ENCODE assay signal across 21 cellular contexts in the genomic region with DNA sequence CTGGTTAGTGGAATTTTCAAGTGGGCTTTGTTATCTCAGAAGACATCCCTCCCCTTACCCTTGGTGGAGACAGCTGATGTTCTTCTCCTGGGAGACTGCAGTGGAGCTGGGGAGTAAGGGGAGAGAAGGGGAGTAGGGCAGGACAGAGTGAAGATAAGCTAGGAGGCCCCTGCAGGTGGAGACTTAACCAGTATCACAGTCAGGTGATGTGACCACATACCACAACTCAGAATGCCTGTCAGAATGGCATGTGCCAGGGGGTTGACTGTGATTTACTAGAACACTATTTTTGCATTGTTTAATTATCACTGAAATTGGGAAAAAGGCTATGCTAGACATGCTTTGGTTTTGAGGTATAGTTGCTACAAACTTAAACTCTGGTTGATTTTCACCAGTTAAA.
"Had no signal": no experiment of that assay in that cellular context is flagged by ENCODE, and none has a peak within 500 bp of the region (broad histone marks: within the 10 kb centered on the region; RNA-seq: fewer than 3 reads in every experiment).

No MANE protein-coding gene starts in this region.

- H3K4me3 ChIP-seq: coronary artery, gastrocnemius medialis, heart left ventricle, pancreas, upper lobe of right lung had no signal

- H3K4me1 ChIP-seq: pancreas, upper lobe of right lung had no signal

- DNase-seq: activated CD4-positive, alpha-beta T cell treated with anti-CD3 and anti-CD28 coated beads for 48 hours; activated CD8-positive, alpha-beta memory T cell treated with anti-CD3 and anti-CD28 coated beads, Interleukin-2, amount 50 U/mL, for 4 hours; activated gamma-delta T cell; activated T-cell treated with anti-CD3 and anti-CD28 coated beads, Interleukin-2, amount 50 U/mL, for 72 hours; gastrocnemius medialis; heart left ventricle; immature natural killer cell; natural killer cell; pancreas; stimulated activated CD4-positive, alpha-beta T cell treated with anti-CD3 and anti-CD28 coated beads, Interleukin-4, amount 100 ng/mL, for 24 hours; upper lobe of right lung had no signal

- H3K27me3 Mint-ChIP-seq: activated naive CD8-positive, alpha-beta T cell; brain; central memory CD8-positive, alpha-beta T cell had no signal

- H3K27ac ChIP-seq: coronary artery, heart left ventricle, neutrophil, pancreas, upper lobe of right lung had no signal

- H3K9me3 Mint-ChIP-seq: brain; immature natural killer cell; natural killer cell; stimulated activated effector memory CD8-positive, alpha-beta T cell treated with anti-CD3 and anti-CD28 coated beads, Interleukin-12 subunit alpha, Interleukin-12 subunit beta, amount 100 ng/mL, for 72 hours had no signal

- FAIRE-seq: pancreas, TTC549 had no signal

- H3K27ac Mint-ChIP-seq: activated naive CD8-positive, alpha-beta T cell; activated T-cell treated with anti-CD3 and anti-CD28 coated beads, Interleukin-2, amount 50 U/mL, for 72 hours; brain; immature natural killer cell; natural killer cell; stimulated activated effector memory CD8-positive, alpha-beta T cell treated with anti-CD3 and anti-CD28 coated beads, Interleukin-12 subunit alpha, Interleukin-12 subunit beta, amount 100 ng/mL, for 72 hours; T-helper 2 cell treated with Interferon-gamma antibody and Interleukin-4, amounts not matched to agents 5 μg/mL and 100 μg/mL, for 36 hours had no signal

- ATAC-seq: activated T-cell treated with anti-CD3 and anti-CD28 coated beads, Interleukin-2, amount 50 U/mL, for 72 hours; esophagus mucosa; gastrocnemius medialis; natural killer cell; pancreas; sciatic nerve; stimulated activated effector memory CD8-positive, alpha-beta T cell treated with anti-CD3 and anti-CD28 coated beads, Interleukin-12 subunit alpha, Interleukin-12 subunit beta, amount 100 ng/mL, for 72 hours; upper lobe of right lung had no signal

- H3K4me3 Mint-ChIP-seq: activated naive CD8-positive, alpha-beta T cell; activated T-cell treated with anti-CD3 and anti-CD28 coated beads, Interleukin-2, amount 50 U/mL, for 72 hours; brain; central memory CD8-positive, alpha-beta T cell; immature natural killer cell; natural killer cell; stimulated activated effector memory CD8-positive, alpha-beta T cell treated with anti-CD3 and anti-CD28 coated beads, Interleukin-12 subunit alpha, Interleukin-12 subunit beta, amount 100 ng/mL, for 72 hours; T-helper 2 cell treated with Interferon-gamma antibody and Interleukin-4, amounts not matched to agents 5 μg/mL and 100 μg/mL, for 36 hours had no signal

- H3K4me1 Mint-ChIP-seq: brain; stimulated activated effector memory CD8-positive, alpha-beta T cell treated with anti-CD3 and anti-CD28 coated beads, Interleukin-12 subunit alpha, Interleukin-12 subunit beta, amount 100 ng/mL, for 72 hours had no signal

- H3K9me3 ChIP-seq: gastrocnemius medialis, neutrophil, pancreas, upper lobe of right lung had no signal

- H3K27me3 ChIP-seq: gastrocnemius medialis, heart left ventricle, neutrophil, pancreas, upper lobe of right lung had no signal
